ENCODE assay signal across 10 cellular contexts in the genomic region with DNA sequence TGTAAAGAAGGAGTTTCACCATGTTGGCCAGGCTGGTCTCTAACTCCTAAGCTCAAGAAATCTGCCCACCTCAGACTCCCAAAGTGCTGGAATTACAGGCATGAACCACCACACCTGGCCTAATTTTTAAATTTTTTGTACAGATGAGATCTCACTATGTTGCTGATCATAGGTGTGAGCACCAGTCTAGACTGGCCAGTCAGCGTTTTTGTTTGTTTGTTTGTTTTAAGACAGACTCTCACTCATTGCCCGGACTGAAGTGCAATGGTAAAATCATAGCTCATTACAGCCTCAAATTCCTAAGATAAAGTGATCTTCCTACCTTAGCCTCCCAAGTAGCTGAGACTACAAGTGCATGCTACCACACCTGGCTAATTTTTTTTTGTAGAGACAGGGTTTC.
"Had no signal": no experiment of that assay in that cellular context is flagged by ENCODE, and none has a peak within 500 bp of the region (broad histone marks: within the 10 kb centered on the region; RNA-seq: fewer than 3 reads in every experiment).

No MANE protein-coding gene starts in this region.

- H3K4me3 ChIP-seq: GM23248, HAP-1 had no signal

- H3K9me3 Mint-ChIP-seq: HFFc6 had no signal

- H3K27ac ChIP-seq: GM23248, HL-60, KMS-11 had no signal

- H3K27ac Mint-ChIP-seq: HFFc6 had no signal

- H3K9ac ChIP-seq: GM23248, KMS-11 had no signal

- H3K36me3 ChIP-seq: HAP-1 had no signal

- H3K4me2 ChIP-seq: KMS-11 had no signal

- H3K9me3 ChIP-seq: HAP-1 had no signal

- DNase-seq: GM23248, GOT3, H7, HFFc6, KBM-7 had no signal

- H3K4me3 Mint-ChIP-seq: HFFc6 had no signal

- H2AFZ ChIP-seq: GM23248 had no signal

- FAIRE-seq: HTR-8/SVneo had no signal

- ATAC-seq: HCT116 had no signal
